In the genomic region with DNA sequence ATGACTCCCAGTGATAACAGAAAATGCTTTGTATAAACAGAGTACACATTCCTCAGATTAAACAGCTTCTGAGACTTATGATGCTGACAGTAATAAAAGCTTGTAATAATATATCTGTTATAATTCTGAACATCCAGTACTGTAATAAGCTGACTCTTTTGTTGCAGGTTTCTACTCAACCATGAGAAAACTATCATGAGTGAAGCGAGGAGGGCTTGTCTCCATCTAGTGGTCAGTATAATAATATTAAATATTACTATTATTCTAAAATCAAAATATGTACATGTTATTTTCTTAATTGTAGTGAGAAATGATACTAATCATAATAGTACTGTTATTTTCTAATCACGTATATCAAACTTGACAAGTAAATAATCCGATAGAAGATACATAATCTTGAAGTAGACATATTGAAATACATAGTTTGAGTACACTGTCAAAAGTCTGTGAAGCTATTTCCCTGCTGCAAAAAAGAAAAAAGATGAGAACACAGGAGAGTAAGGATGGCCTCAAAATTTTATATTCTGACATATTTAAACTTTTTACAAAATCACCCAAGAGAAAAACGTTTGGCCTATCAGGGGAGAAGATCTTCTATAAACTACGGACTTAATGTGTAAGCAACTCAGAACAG, we compare ENCODE assay signal across 9 cellular contexts.
DNase-seq lines count a peak whose midpoint lies in the region; ATAC-seq, FAIRE-seq and TF ChIP-seq lines count a peak whose summit lies in the region.
"Had no signal": no experiment of that assay in that cellular context is flagged by ENCODE, and none has a peak within 500 bp of the region (broad histone marks: within the 10 kb centered on the region; RNA-seq: fewer than 3 reads in every experiment).

No MANE protein-coding gene starts in this region.

- no peaks in the 10 kb centered on the region for H3K4me1 ChIP-seq in keratinocyte (ENCODE audit: control insufficient read depth, extremely low read depth, insufficient read depth, low read length)

- H3K9me3 Mint-ChIP-seq in CD14-positive monocyte (no peaks in the 10 kb centered on the region), activated B cell treated with CpG ODN at 0.5 μM for 24 hours (no peaks in the 10 kb centered on the region)
- H3K9me3 Mint-ChIP-seq: stimulated activated naive CD8-positive, alpha-beta T cell treated with anti-CD3 and anti-CD28 coated beads, Interleukin-15, Interleukin-2, amounts not matched to agents 100 ng/mL and 50 ng/mL, for 24 hours had no signal

- H3K4me3 Mint-ChIP-seq in CD14-positive monocyte (no peak overlapping the region), activated B cell treated with CpG ODN at 0.5 μM for 24 hours (no peak overlapping the region)
- H3K4me3 Mint-ChIP-seq: stimulated activated naive CD8-positive, alpha-beta T cell treated with anti-CD3 and anti-CD28 coated beads, Interleukin-15, Interleukin-2, amounts not matched to agents 100 ng/mL and 50 ng/mL, for 24 hours had no signal

- no peak for FAIRE-seq in keratinocyte (lab: Jason Lieb, UNC)

- no peaks in the 10 kb centered on the region for H3K9me1 ChIP-seq in keratinocyte (ENCODE audit: control insufficient read depth, extremely low read depth, insufficient read depth, low read length)

- no peak overlapping the region for H3K4me3 ChIP-seq in keratinocyte (ENCODE audit: control insufficient read depth in 2 of 3, extremely low read depth in 1 of 3, insufficient read depth in 2 of 3, low read depth in 1 of 3, low read length in 3 of 3)

- H3K27ac Mint-ChIP-seq in CD14-positive monocyte (no peak overlapping the region), activated B cell treated with CpG ODN at 0.5 μM for 24 hours (no peak overlapping the region)
- H3K27ac Mint-ChIP-seq: stimulated activated naive CD8-positive, alpha-beta T cell treated with anti-CD3 and anti-CD28 coated beads, Interleukin-15, Interleukin-2, amounts not matched to agents 100 ng/mL and 50 ng/mL, for 24 hours had no signal

- CTCF ChIA-PET in activated B cell treated with CpG ODN at 0.5 μM for 24 hours (lab: Charles Lee), result interaction anchor here (0.6 to 3.1 kb wide), 10 partner anchors 10 to 589 kb away, joined by 3 to 41 read pairs (median 5); partner anchors contain the start of gene CCN2

- dilution Hi-C loops in keratinocyte (cut with MboI; ENCODE audit: extremely low pct_ligation_motif_present, low sequenced_read_pairs), result no loop called here

- H3K36me3 Mint-ChIP-seq in CD14-positive monocyte, result no peaks in the 10 kb centered on the region
- no peaks in the 10 kb centered on the region for H3K36me3 Mint-ChIP-seq in activated B cell treated with CpG ODN at 0.5 μM for 24 hours (ENCODE audit: low read depth)

- no peaks in the 10 kb centered on the region for H4K20me1 ChIP-seq in keratinocyte (ENCODE audit: control insufficient read depth, extremely low read depth, insufficient read depth, low read length)

- no peaks in the 10 kb centered on the region for H3K36me3 ChIP-seq in keratinocyte (ENCODE audit: control insufficient read depth in 2 of 2, extremely low read depth in 1 of 2, insufficient read depth in 2 of 2, low read length in 2 of 2)

- H3K27me3 Mint-ChIP-seq in CD14-positive monocyte (ENCODE audit: low read depth in 3 of 3) (peaks cover 0 to 5% (median 2%) of the 10 kb centered on the region in 3 donors), activated B cell treated with CpG ODN at 0.5 μM for 24 hours (no peaks in the 10 kb centered on the region)

- H2AFZ ChIP-seq in keratinocyte (ENCODE audit: control insufficient read depth, low read length), result no peak overlapping the region

- H3K4me2 ChIP-seq in keratinocyte (ENCODE audit: control insufficient read depth, extremely low read depth, insufficient read depth, low read depth, low read length), result no peak overlapping the region

- no peak overlapping the region for H3K27ac ChIP-seq in keratinocyte (ENCODE audit: control insufficient read depth, insufficient read depth, low read length)

- TF ChIP-seq CTCF in CD14-positive monocyte (IDR thresholded peaks at IDR 0.05) (peak; percentile 46), activated B cell treated with CpG ODN at 0.5 μM for 24 hours (IDR thresholded peaks at IDR 0.05) (peak; percentile 7), keratinocyte (optimal IDR thresholded peaks at IDR 0.05 in 1 of 3, IDR thresholded peaks at IDR 0.05 in 1 of 3, conservative IDR thresholded peaks at IDR 0.05 in 1 of 3; ENCODE audit: extremely low read depth in 1 of 3, insufficient read depth in 2 of 3, low read length in 3 of 3) (peak in 2 of 3 experiments; percentile 10 to 28)

- ATAC-seq in HG03432 (IDR thresholded peaks at IDR 0.05; ENCODE audit: unreplicated experiment), result peak; percentile 67
- ATAC-seq in activated B cell treated with CpG ODN at 0.5 μM for 24 hours (ENCODE audit: low read depth), result no peak
- ATAC-seq in HG03439 (IDR thresholded peaks at IDR 0.05; ENCODE audit: unreplicated experiment), result no peak

- H3K79me2 ChIP-seq in keratinocyte (ENCODE audit: control insufficient read depth, insufficient read depth, low read length), result no peaks in the 10 kb centered on the region

- intact Hi-C loops in CD14-positive monocyte (cut with micrococcal nuclease), result no loop called here
- intact Hi-C loops in activated B cell treated with CpG ODN at 0.5 μM for 24 hours (cut with micrococcal nuclease), result loop anchor here (1.0 to 10.0 kb wide), 5 partner anchors 56 to 526 kb away; partner anchors contain the start of gene CCN2

- H3K9me3 ChIP-seq in keratinocyte (ENCODE audit: control insufficient read depth, low read depth, low read length), result no peaks in the 10 kb centered on the region

- POLR2A ChIA-PET in activated B cell treated with CpG ODN at 0.5 μM for 24 hours (lab: Charles Lee), result no interaction called here

- H3K4me1 Mint-ChIP-seq in CD14-positive monocyte (no peaks in the 10 kb centered on the region), activated B cell treated with CpG ODN at 0.5 μM for 24 hours (no peaks in the 10 kb centered on the region)

- DNase-seq in CD14-positive monocyte (ENCODE audit: low spot score) (no peak), activated B cell treated with CpG ODN at 0.5 μM for 24 hours (no peak), keratinocyte (ENCODE audit: low read depth, low spot score) (no peak), globus pallidus (ENCODE audit: low spot score) (no peak)
- DNase-seq in activated CD4-positive, CD25-positive, alpha-beta regulatory T cell treated with anti-CD3 and anti-CD28 coated beads, Interleukin-2, amount 50 U/mL, for 72 hours, result no peak
- DNase-seq in stimulated activated CD4-positive, alpha-beta T cell treated with anti-CD3 and anti-CD28 coated beads, Interleukin-2, amount 100 ng/mL, for 48 hours, result no peak

- H3K9ac ChIP-seq in keratinocyte (ENCODE audit: control insufficient read depth, extremely low read depth, insufficient read depth, low read length), result no peak overlapping the region

- H3K27me3 ChIP-seq in keratinocyte (ENCODE audit: control insufficient read depth, extremely low read depth, insufficient read depth, low read length), result no peaks in the 10 kb centered on the region
